11 cellular contexts compared by ENCODE assay signal in genomic region chr14:64960762-64961276, GRCh38. TPM values are rescaled to one million over a fixed set of nuclear protein-coding genes. Genes with fewer than 3 reads are reported as not detected.
A peak's percentile ranks its signal among the peaks of the same experiment; 100 is the strongest.
DNase-seq lines count a peak whose midpoint lies in the region; ATAC-seq, FAIRE-seq and TF ChIP-seq lines count a peak whose summit lies in the region.
"Had no signal": no experiment of that assay in that cellular context is flagged by ENCODE, and none has a peak within 500 bp of the region (broad histone marks: within the 10 kb centered on the region; RNA-seq: fewer than 3 reads in every experiment).

No MANE protein-coding gene starts in this region.

- H3K9me3 ChIP-seq in osteoblast (ENCODE audit: low read depth, low read length): peaks cover 6% of the 10 kb centered on the region

- no peaks in the 10 kb centered on the region for H3K36me3 ChIP-seq in bronchial epithelial cell (ENCODE audit: control insufficient read depth, insufficient read depth, low read length)
- no peaks in the 10 kb centered on the region for H3K36me3 ChIP-seq in osteoblast (ENCODE audit: insufficient read depth, low read length)

- no peak overlapping the region for H3K27ac ChIP-seq in osteoblast (ENCODE audit: low read depth, low read length)

- no peak overlapping the region for H3K4me2 ChIP-seq in osteoblast (ENCODE audit: insufficient read depth, low read length)

- no peaks in the 10 kb centered on the region for H3K79me2 ChIP-seq in osteoblast (ENCODE audit: insufficient read depth, low read length)

- peak; percentile 28 for DNase-seq in NCI-H2081 treated with DMSO at 0.1 percent for 48 hours (lab: John Stamatoyannopoulos, UW)
- no peak for DNase-seq in bronchial epithelial cell (ENCODE audit: low read depth)
- DNase-seq in osteoblast (ENCODE audit: insufficient read length, low spot score, missing footprints): no peak
- DNase-seq in NAMALWA (ENCODE audit: low spot score): no peak
- no peak for DNase-seq in NCI-H2227 (lab: John Stamatoyannopoulos, UW; ENCODE audit: unreplicated experiment)
- DNase-seq: activated CD4-positive, alpha-beta T cell treated with anti-CD3 and anti-CD28 coated beads, Interleukin-2, amount 10 ng/mL, durations not matched to agents 24 days and 14 days; aorta; glutamatergic neuron; nucleus accumbens had no signal

- H3K27me3 ChIP-seq in bronchial epithelial cell (ENCODE audit: control insufficient read depth, insufficient read depth, low read length) (no peaks in the 10 kb centered on the region), osteoblast (ENCODE audit: insufficient read depth, low read length) (no peaks in the 10 kb centered on the region)

- ATAC-seq in HG03520 (IDR thresholded peaks at IDR 0.05; ENCODE audit: unreplicated experiment): no peak

- no peak overlapping the region for H2AFZ ChIP-seq in osteoblast (ENCODE audit: low read length)

- H3K4me3 ChIP-seq in bronchial epithelial cell (ENCODE audit: low read depth, low read length) (no peak overlapping the region), osteoblast (ENCODE audit: insufficient read depth, low read length) (no peak overlapping the region)

- FAIRE-seq in bronchial epithelial cell (lab: Jason Lieb, UNC): peak; percentile 50

- H4K20me1 ChIP-seq in osteoblast (ENCODE audit: insufficient read depth, low read length): peaks cover 3% of the 10 kb centered on the region

- no peaks in the 10 kb centered on the region for H3K4me1 ChIP-seq in osteoblast (ENCODE audit: insufficient read depth, low read length)

- TF ChIP-seq CTCF in GM12874 (IDR thresholded peaks at IDR 0.05; ENCODE audit: insufficient read depth, low read depth, low read length) (0 out of 2 replicates have a peak, but pooled peaks have one; percentile 15), bronchial epithelial cell (IDR thresholded peaks at IDR 0.05; ENCODE audit: insufficient read depth, low read length, severe bottlenecking) (peak; percentile 39), osteoblast (IDR thresholded peaks at IDR 0.05; ENCODE audit: extremely low read depth, low read depth, low read length) (peak; percentile 11)

RNA-seq across cellular contexts. Expression of gene RAB15, which starts 11.3 kb away (rescaled TPM):
- 0.77 TPM in 1 of 2 replicates, not detected in the other for total RNA-seq in bronchial epithelial cell
- 4.0 and 4.1 TPM in 2 replicates for total RNA-seq in osteoblast

RNA-seq across cellular contexts. Expression of gene GPX2, which starts 18.3 kb away (rescaled TPM):
- total RNA-seq in bronchial epithelial cell (1.3 and 5.9 TPM in 2 replicates), osteoblast (not detected in 2 replicates)
- total RNA-seq: activated CD4-positive, alpha-beta T cell treated with anti-CD3 and anti-CD28 coated beads, Interleukin-2, amount 10 ng/mL, durations not matched to agents 24 days and 14 days; aorta had no signal

RNA-seq across cellular contexts. Expression of gene FNTB, which starts 25.9 kb away (rescaled TPM):
- total RNA-seq in bronchial epithelial cell (6.8 and 7.2 TPM in 2 replicates), osteoblast (12.7 and 18.9 TPM in 2 replicates)

RNA-seq across cellular contexts. Expression of gene CHURC1, which starts 46.6 kb away (rescaled TPM):
- 21.9 and 41.6 TPM in 2 replicates for total RNA-seq in bronchial epithelial cell
- 79.6 and 100 TPM in 2 replicates for total RNA-seq in osteoblast
